13 cellular contexts compared by ENCODE assay signal in genomic region chr2:99861376-99861760, GRCh38.
DNase-seq lines count a peak whose midpoint lies in the region; ATAC-seq and FAIRE-seq lines count a peak whose summit lies in the region.
"Had no signal": no experiment of that assay in that cellular context is flagged by ENCODE, and none has a peak within 500 bp of the region (broad histone marks: within the 10 kb centered on the region; RNA-seq: fewer than 3 reads in every experiment).

No MANE protein-coding gene starts in this region.

- DNase-seq in NCI-H1092 treated with DMSO at 0.1 percent for 48 hours (lab: John Stamatoyannopoulos, UW) (peak; percentile 6), NCI-H1092 (lab: John Stamatoyannopoulos, UW) (no peak), Kasumi-1 (lab: John Stamatoyannopoulos, UW) (peak; percentile 89 to 93), T-helper 17 cell (no peak), small intestine (peak; percentile 4), T1000 (lab: John Stamatoyannopoulos, UW) (no peak)
- no peak for DNase-seq in activated CD4-positive, alpha-beta T cell treated with anti-CD3 and anti-CD28 coated beads, Interleukin-2, amount 50 U/mL, for 48 hours
- DNase-seq: 8988T; hypothalamus; MG63; NCI-H774; stimulated activated CD4-positive, alpha-beta T cell treated with anti-CD3 and anti-CD28 coated beads, Interleukin-4, amount 100 ng/mL, for 4 hours had no signal

- no peaks in the 10 kb centered on the region for H3K9me3 ChIP-seq in T-helper 17 cell (ENCODE audit: control insufficient read depth, low read length, poor library complexity, severe bottlenecking)
- H3K9me3 ChIP-seq in small intestine (ENCODE audit: control insufficient read depth, low read depth), result no peaks in the 10 kb centered on the region

- H3K27me3 ChIP-seq in small intestine (ENCODE audit: control insufficient read depth in 2 of 2, insufficient read depth in 2 of 2, low read length in 2 of 2), result no peaks in the 10 kb centered on the region
- H3K27me3 ChIP-seq: MG63 had no signal

- WGBS in small intestine, 3 donors, result 25 to 32% (median 32%) methylated on average over 2 of the region's 2 CpGs

- no peak overlapping the region for H3K4me3 ChIP-seq in small intestine (ENCODE audit: low read depth in 1 of 2, low read length in 2 of 2)
- H3K4me3 ChIP-seq: MG63 had no signal

- peaks cover 0 to 9% of the 10 kb centered on the region in 2 donors for H3K4me1 ChIP-seq in small intestine (ENCODE audit: control insufficient read depth in 2 of 2, insufficient read depth in 1 of 2, low read depth in 1 of 2, low read length in 1 of 2)

- FAIRE-seq in small intestine (lab: Jason Lieb, UNC), result no peak

- peaks cover 7% of the 10 kb centered on the region for H3K27me3 Mint-ChIP-seq in T-helper 17 cell

- ATAC-seq in T-helper 17 cell, result peak; percentile 35
- ATAC-seq in GM21576 (IDR thresholded peaks at IDR 0.05; ENCODE audit: unreplicated experiment), result no peak

- peaks cover 9% of the 10 kb centered on the region for H3K4me1 Mint-ChIP-seq in T-helper 17 cell

- no peak overlapping the region for H3K27ac Mint-ChIP-seq in T-helper 17 cell

- no peaks in the 10 kb centered on the region for H3K36me3 ChIP-seq in small intestine (ENCODE audit: control insufficient read depth in 2 of 2, insufficient read depth in 2 of 2, low read length in 2 of 2)
- H3K36me3 ChIP-seq: MG63 had no signal

- no peak overlapping the region for H3K27ac ChIP-seq in small intestine (ENCODE audit: low read depth in 1 of 2, low read length in 1 of 2)

- no peak overlapping the region for H3K4me3 Mint-ChIP-seq in T-helper 17 cell

- peaks cover 2% of the 10 kb centered on the region for H3K36me3 Mint-ChIP-seq in T-helper 17 cell (ENCODE audit: low read depth)

Comparison
In these comparisons a context has a peak if more than half of its experiments do, and no peak if none do; other contexts are left out.
1. DNase-seq: peak in NCI-H1092 treated with DMSO at 0.1 percent for 48 hours (single experiment), Kasumi-1 (2 of 2) and small intestine (single experiment); none in NCI-H1092 (single experiment), T-helper 17 cell (0 of 3), activated CD4-positive, alpha-beta T cell treated with anti-CD3 and anti-CD28 coated beads, Interleukin-2, amount 50 U/mL, for 48 hours (0 of 2) and T1000 (single experiment).